Comparison of ENCODE assay signal across 31 cellular contexts in the genomic region with DNA sequence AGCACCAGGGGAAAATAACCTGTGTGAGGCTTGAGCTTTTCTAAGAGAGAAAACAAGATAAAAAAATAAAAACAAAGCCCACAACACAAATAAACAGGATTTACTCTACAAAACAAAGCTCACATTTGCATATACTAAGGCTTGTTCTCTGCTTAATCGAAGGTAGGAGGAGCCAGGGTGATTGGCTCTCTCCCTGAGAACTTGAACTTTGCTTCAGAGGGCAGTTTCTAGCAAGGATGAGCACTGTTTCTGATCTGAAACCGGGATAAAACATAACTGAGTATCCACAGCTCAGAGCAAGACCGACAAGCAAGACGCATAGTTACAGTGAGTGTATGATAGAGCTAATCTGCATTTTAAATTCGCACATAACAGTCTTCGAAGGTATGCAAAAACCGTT.
"Had no signal": no experiment of that assay in that cellular context is flagged by ENCODE, and none has a peak within 500 bp of the region (broad histone marks: within the 10 kb centered on the region; RNA-seq: fewer than 3 reads in every experiment).

No MANE protein-coding gene starts in this region.

- H3K27me3 ChIP-seq: brain microvascular endothelial cell, dorsolateral prefrontal cortex, esophagus muscularis mucosa, foreskin keratinocyte, gastrocnemius medialis, heart left ventricle had no signal

- FAIRE-seq: astrocyte, bronchial epithelial cell had no signal

- DNase-seq: activated CD4-positive, alpha-beta memory T cell treated with anti-CD3 and anti-CD28 coated beads for 36 hours; activated CD4-positive, alpha-beta T cell treated with anti-CD3 and anti-CD28 coated beads for 36 hours; activated CD4-positive, alpha-beta T cell treated with anti-CD3 and anti-CD28 coated beads, Interleukin-2, amount 10 ng/mL, durations not matched to agents 24 days and 14 days; activated CD4-positive, CD25-positive, alpha-beta regulatory T cell; activated CD4-positive, CD25-positive, alpha-beta regulatory T cell treated with anti-CD3 and anti-CD28 coated beads, Interleukin-2, amount 50 U/mL, for 72 hours; activated CD8-positive, alpha-beta memory T cell treated with anti-CD3 and anti-CD28 coated beads, Interleukin-2, amount 10 ng/mL, durations not matched to agents 7 days and 5 days; activated CD8-positive, alpha-beta memory T cell treated with anti-CD3 and anti-CD28 coated beads, Interleukin-2, amount 50 U/mL, for 4 hours; activated CD8-positive, alpha-beta T cell treated with anti-CD3 and anti-CD28 coated beads, Interleukin-2, amount 10 ng/mL, durations not matched to agents 7 days and 5 days; activated gamma-delta T cell; activated naive CD4-positive, alpha-beta T cell; activated naive CD4-positive, alpha-beta T cell treated with anti-CD3 and anti-CD28 coated beads, Interleukin-2, amount 10 ng/mL, durations not matched to agents 7 days and 5 days; activated naive CD8-positive, alpha-beta T cell treated with anti-CD3 and anti-CD28 coated beads, Interleukin-2, amount 10 ng/mL, durations not matched to agents 7 days and 5 days; activated T-cell treated with anti-CD3 and anti-CD28 coated beads, Interleukin-2, amount 50 U/mL, for 1 hour; activated T-cell treated with anti-CD3 and anti-CD28 coated beads, Interleukin-2, amount 50 U/mL, for 48 hours; brain microvascular endothelial cell; dorsolateral prefrontal cortex; effector memory CD4-positive, alpha-beta T cell; endodermal cell; foreskin keratinocyte; gastrocnemius medialis; glutamatergic neuron; heart left ventricle; T-helper 1 cell; T-helper 17 cell; T1000; WERI-Rb-1 had no signal

- H3K9me3 ChIP-seq: esophagus muscularis mucosa, gastrocnemius medialis, heart left ventricle had no signal

- H3K4me1 ChIP-seq: esophagus muscularis mucosa, foreskin keratinocyte, gastrocnemius medialis, heart left ventricle had no signal

- H3K4me3 ChIP-seq: coronary artery, dorsolateral prefrontal cortex, esophagus muscularis mucosa, gastrocnemius medialis, heart left ventricle had no signal

- H3K27ac ChIP-seq: brain microvascular endothelial cell, coronary artery, dorsolateral prefrontal cortex, esophagus muscularis mucosa, foreskin keratinocyte, gastrocnemius medialis, heart left ventricle, WERI-Rb-1 had no signal

- H3K36me3 ChIP-seq: brain microvascular endothelial cell, esophagus muscularis mucosa, gastrocnemius medialis, heart left ventricle, WERI-Rb-1 had no signal

- ATAC-seq: activated CD4-positive, alpha-beta T cell treated with anti-CD3 and anti-CD28 coated beads for 36 hours; activated CD8-positive, alpha-beta memory T cell treated with anti-CD3 and anti-CD28 coated beads, Interleukin-2, amount 10 ng/mL, durations not matched to agents 7 days and 5 days; activated CD8-positive, alpha-beta T cell treated with anti-CD3 and anti-CD28 coated beads, Interleukin-2, amount 10 ng/mL, durations not matched to agents 7 days and 5 days; activated naive CD4-positive, alpha-beta T cell treated with anti-CD3 and anti-CD28 coated beads, Interleukin-2, amount 50 U/mL, for 72 hours; foreskin keratinocyte; gastrocnemius medialis; heart left ventricle; T-helper 17 cell had no signal
